1 cellular context compared by ENCODE assay signal in the genomic region with DNA sequence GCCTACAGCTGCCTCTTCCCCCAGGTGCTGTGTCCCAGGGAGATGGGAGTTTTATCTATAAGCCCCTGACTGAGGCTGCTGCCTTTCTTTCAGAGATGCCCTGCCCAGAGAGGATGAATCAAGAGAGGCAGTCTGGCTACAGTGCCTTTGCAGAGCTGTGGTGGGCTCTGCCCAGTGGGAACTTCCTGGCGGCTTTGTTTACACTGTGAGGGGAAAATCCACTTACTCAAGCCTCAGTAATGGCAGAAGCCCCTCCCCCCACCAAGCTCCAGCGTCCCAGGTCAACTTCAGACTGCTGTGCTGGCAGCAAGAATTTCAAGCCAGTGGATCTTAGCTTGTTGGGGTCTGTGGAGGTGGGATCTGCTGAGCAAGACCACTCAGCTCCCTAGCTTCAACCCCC.
A peak's percentile ranks its signal among the peaks of the same experiment; 100 is the strongest.
TF ChIP-seq lines count a peak whose summit lies in the region.

No MANE protein-coding gene starts in this region.

TF ChIP-seq in H1, 55 proteins besides CTCF, POLR2A, EP300 and RAD21:
- TF ChIP-seq BACH1 (IDR thresholded peaks at IDR 0.05; ENCODE audit: low read length) = 0 out of 2 replicates have a peak, but pooled peaks have one; percentile 27
- 0 out of 2 replicates have a peak, but pooled peaks have one; percentile 41 for TF ChIP-seq YY1 (IDR thresholded peaks at IDR 0.05; ENCODE audit: low read depth, low read length)
